1 cellular context compared by ENCODE assay signal in the genomic region with DNA sequence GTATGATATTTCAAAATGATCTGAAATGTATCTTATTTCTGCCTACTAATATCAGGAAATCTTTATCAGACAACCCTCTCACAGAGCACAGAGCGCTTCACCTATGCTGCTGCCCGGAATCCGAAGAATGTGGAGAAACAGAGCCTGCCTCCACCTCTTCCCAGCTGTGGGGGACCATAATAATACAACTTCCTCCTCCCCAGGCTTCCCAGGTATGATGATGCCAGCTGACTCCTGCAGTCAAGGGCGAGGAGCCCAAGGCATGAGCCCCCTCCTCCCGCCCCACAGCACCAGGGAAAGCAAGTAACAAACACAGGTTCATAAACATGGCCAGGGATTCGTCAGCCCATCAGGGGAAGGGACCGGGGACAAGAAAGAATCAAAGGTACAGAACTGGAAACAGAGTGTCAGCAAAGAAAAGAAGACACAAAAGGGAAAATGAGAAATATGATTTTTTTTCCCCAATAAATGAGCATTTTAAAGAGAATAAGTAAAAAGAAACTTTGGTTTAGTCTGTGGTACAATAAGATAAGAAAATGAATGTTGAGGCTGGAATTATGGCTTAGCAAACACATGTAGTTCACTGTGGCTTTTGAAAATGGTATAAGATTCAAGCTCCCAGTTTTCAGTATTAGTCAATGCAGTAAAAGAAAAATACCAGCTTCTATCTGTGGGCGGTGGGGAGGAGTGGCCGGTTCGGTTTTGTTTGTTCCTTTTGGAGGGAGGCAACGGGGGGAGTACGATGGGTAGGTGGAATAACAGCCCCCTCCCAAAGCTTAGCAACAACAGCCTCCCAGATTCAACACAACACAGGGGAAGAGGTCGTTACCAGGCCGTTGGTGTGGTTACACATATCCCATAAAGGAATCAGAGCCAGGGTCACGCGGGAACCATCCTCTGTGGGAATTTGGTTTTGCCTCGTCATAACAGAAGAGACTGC.
TF ChIP-seq lines count a peak whose summit lies in the region.

No MANE protein-coding gene starts in this region.

TF ChIP-seq in WTC11, 78 proteins besides CTCF, POLR2A, EP300 and RAD21 (continued from another document):
- TF ChIP-seq, protein P1, sequence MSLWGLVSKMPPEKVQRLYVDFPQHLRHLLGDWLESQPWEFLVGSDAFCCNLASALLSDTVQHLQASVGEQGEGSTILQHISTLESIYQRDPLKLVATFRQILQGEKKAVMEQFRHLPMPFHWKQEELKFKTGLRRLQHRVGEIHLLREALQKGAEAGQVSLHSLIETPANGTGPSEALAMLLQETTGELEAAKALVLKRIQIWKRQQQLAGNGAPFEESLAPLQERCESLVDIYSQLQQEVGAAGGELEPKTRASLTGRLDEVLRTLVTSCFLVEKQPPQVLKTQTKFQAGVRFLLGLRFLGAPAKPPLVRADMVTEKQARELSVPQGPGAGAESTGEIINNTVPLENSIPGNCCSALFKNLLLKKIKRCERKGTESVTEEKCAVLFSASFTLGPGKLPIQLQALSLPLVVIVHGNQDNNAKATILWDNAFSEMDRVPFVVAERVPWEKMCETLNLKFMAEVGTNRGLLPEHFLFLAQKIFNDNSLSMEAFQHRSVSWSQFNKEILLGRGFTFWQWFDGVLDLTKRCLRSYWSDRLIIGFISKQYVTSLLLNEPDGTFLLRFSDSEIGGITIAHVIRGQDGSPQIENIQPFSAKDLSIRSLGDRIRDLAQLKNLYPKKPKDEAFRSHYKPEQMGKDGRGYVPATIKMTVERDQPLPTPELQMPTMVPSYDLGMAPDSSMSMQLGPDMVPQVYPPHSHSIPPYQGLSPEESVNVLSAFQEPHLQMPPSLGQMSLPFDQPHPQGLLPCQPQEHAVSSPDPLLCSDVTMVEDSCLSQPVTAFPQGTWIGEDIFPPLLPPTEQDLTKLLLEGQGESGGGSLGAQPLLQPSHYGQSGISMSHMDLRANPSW (CRISPR knock-in tag; conservative IDR thresholded peaks at IDR 0.05; ENCODE audit: low read depth) = no peak
- no peak for TF ChIP-seq NFYB (CRISPR knock-in tag; conservative IDR thresholded peaks at IDR 0.05; ENCODE audit: low read depth)
- TF ChIP-seq MYBL2 (CRISPR knock-in tag; IDR thresholded peaks at IDR 0.05) = no peak
- no peak for TF ChIP-seq NR1H2 (CRISPR knock-in tag; IDR thresholded peaks at IDR 0.05)
- TF ChIP-seq JAZF1 (CRISPR knock-in tag; IDR thresholded peaks at IDR 0.05) = no peak
- no peak for TF ChIP-seq ERG (CRISPR knock-in tag; IDR thresholded peaks at IDR 0.05)
- no peak for TF ChIP-seq SOX15 (CRISPR knock-in tag; IDR thresholded peaks at IDR 0.05)
- TF ChIP-seq, protein P2, sequence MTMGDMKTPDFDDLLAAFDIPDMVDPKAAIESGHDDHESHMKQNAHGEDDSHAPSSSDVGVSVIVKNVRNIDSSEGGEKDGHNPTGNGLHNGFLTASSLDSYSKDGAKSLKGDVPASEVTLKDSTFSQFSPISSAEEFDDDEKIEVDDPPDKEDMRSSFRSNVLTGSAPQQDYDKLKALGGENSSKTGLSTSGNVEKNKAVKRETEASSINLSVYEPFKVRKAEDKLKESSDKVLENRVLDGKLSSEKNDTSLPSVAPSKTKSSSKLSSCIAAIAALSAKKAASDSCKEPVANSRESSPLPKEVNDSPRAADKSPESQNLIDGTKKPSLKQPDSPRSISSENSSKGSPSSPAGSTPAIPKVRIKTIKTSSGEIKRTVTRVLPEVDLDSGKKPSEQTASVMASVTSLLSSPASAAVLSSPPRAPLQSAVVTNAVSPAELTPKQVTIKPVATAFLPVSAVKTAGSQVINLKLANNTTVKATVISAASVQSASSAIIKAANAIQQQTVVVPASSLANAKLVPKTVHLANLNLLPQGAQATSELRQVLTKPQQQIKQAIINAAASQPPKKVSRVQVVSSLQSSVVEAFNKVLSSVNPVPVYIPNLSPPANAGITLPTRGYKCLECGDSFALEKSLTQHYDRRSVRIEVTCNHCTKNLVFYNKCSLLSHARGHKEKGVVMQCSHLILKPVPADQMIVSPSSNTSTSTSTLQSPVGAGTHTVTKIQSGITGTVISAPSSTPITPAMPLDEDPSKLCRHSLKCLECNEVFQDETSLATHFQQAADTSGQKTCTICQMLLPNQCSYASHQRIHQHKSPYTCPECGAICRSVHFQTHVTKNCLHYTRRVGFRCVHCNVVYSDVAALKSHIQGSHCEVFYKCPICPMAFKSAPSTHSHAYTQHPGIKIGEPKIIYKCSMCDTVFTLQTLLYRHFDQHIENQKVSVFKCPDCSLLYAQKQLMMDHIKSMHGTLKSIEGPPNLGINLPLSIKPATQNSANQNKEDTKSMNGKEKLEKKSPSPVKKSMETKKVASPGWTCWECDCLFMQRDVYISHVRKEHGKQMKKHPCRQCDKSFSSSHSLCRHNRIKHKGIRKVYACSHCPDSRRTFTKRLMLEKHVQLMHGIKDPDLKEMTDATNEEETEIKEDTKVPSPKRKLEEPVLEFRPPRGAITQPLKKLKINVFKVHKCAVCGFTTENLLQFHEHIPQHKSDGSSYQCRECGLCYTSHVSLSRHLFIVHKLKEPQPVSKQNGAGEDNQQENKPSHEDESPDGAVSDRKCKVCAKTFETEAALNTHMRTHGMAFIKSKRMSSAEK (CRISPR knock-in tag; IDR thresholded peaks at IDR 0.05; ENCODE audit: borderline replicate concordance) = 0 out of 2 replicates have a peak, but pooled peaks have one; percentile 44
- TF ChIP-seq, protein P3, sequence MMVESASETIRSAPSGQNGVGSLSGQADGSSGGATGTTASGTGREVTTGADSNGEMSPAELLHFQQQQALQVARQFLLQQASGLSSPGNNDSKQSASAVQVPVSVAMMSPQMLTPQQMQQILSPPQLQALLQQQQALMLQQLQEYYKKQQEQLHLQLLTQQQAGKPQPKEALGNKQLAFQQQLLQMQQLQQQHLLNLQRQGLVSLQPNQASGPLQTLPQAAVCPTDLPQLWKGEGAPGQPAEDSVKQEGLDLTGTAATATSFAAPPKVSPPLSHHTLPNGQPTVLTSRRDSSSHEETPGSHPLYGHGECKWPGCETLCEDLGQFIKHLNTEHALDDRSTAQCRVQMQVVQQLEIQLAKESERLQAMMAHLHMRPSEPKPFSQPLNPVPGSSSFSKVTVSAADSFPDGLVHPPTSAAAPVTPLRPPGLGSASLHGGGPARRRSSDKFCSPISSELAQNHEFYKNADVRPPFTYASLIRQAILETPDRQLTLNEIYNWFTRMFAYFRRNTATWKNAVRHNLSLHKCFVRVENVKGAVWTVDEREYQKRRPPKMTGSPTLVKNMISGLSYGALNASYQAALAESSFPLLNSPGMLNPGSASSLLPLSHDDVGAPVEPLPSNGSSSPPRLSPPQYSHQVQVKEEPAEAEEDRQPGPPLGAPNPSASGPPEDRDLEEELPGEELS (CRISPR knock-in tag; IDR thresholded peaks at IDR 0.05) = no peak
